In genomic region chr11:1473011-1473628, GRCh38 we compare ENCODE assay signal across 19 cellular contexts. TPM values are rescaled to one million over a fixed set of nuclear protein-coding genes. Genes with fewer than 3 reads are reported as not detected.
DNase-seq lines count a peak whose midpoint lies in the region; ATAC-seq and TF ChIP-seq lines count a peak whose summit lies in the region.
"Had no signal": no experiment of that assay in that cellular context is flagged by ENCODE, and none has a peak within 500 bp of the region (broad histone marks: within the 10 kb centered on the region; RNA-seq: fewer than 3 reads in every experiment).

No MANE protein-coding gene starts in this region.

- no peaks in the 10 kb centered on the region for H3K9me3 Mint-ChIP-seq in activated CD8-positive, alpha-beta memory T cell treated with anti-CD3 and anti-CD28 coated beads, Interleukin-2, amount 10 ng/mL, durations not matched to agents 7 days and 5 days (ENCODE audit: low read depth)

- ATAC-seq in Right ventricle myocardium superior (ENCODE audit: poor library complexity): no peak
- no peak for ATAC-seq in left ventricle myocardium superior
- no peak for ATAC-seq in aorta (ENCODE audit: low FRiP score)
- ATAC-seq in activated CD8-positive, alpha-beta memory T cell treated with anti-CD3 and anti-CD28 coated beads, Interleukin-2, amount 10 ng/mL, durations not matched to agents 7 days and 5 days: no peak

- H3K36me3 ChIP-seq in right atrium auricular region (peaks cover 82% of the 10 kb centered on the region), osteoblast (ENCODE audit: insufficient read depth, low read length) (peaks cover 18% of the 10 kb centered on the region), aorta (ENCODE audit: control insufficient read depth in 1 of 2, insufficient read depth in 2 of 2, low read length in 1 of 2) (peaks cover 6 to 13% of the 10 kb centered on the region in 2 donors)

- H3K4me2 ChIP-seq in osteoblast (ENCODE audit: insufficient read depth, low read length): no peak overlapping the region

- H4K20me1 ChIP-seq in osteoblast (ENCODE audit: insufficient read depth, low read length): peaks cover 7% of the 10 kb centered on the region

- H3K27me3 ChIP-seq in right atrium auricular region (no peaks in the 10 kb centered on the region), osteoblast (ENCODE audit: insufficient read depth, low read length) (no peaks in the 10 kb centered on the region), aorta (ENCODE audit: control insufficient read depth in 1 of 2, insufficient read depth in 2 of 2, low read length in 1 of 2) (no peaks in the 10 kb centered on the region)
- H3K27me3 ChIP-seq: Peyer's patch had no signal

- H3K36me3 Mint-ChIP-seq in activated CD8-positive, alpha-beta memory T cell treated with anti-CD3 and anti-CD28 coated beads, Interleukin-2, amount 10 ng/mL, durations not matched to agents 7 days and 5 days: no peaks in the 10 kb centered on the region

- no peak for TF ChIP-seq CTCF in right atrium auricular region (IDR thresholded peaks at IDR 0.05)
- no peak for TF ChIP-seq CTCF in osteoblast (IDR thresholded peaks at IDR 0.05; ENCODE audit: extremely low read depth, low read depth, low read length)

- no peaks in the 10 kb centered on the region for H3K27me3 Mint-ChIP-seq in activated CD8-positive, alpha-beta memory T cell treated with anti-CD3 and anti-CD28 coated beads, Interleukin-2, amount 10 ng/mL, durations not matched to agents 7 days and 5 days

- H3K4me3 ChIP-seq in right atrium auricular region (no peak overlapping the region), osteoblast (ENCODE audit: insufficient read depth, low read length) (no peak overlapping the region), aorta (ENCODE audit: low read length in 2 of 2) (no peak overlapping the region)
- H3K4me3 ChIP-seq: Peyer's patch had no signal

- 85 to 91% methylated on average over 12 of the region's 12 CpGs for WGBS in aorta, 2 donors

- no peak overlapping the region for H3K27ac ChIP-seq in right atrium auricular region
- H3K27ac ChIP-seq in osteoblast (ENCODE audit: low read depth, low read length): no peak overlapping the region
- H3K27ac ChIP-seq in aorta (ENCODE audit: low read depth in 1 of 2, low read length in 2 of 2): no peak overlapping the region
- H3K27ac ChIP-seq: Peyer's patch had no signal

- intact Hi-C loops in Right ventricle myocardium superior (cut with DNase I): no loop called here
- intact Hi-C loops in left ventricle myocardium superior (cut with micrococcal nuclease): no loop called here
- intact Hi-C loops in aorta (cut with DNase I): no loop called here

- H3K4me1 ChIP-seq in right atrium auricular region: peaks cover 0 to 6% of the 10 kb centered on the region in 2 donors
- no peaks in the 10 kb centered on the region for H3K4me1 ChIP-seq in osteoblast (ENCODE audit: insufficient read depth, low read length)
- no peaks in the 10 kb centered on the region for H3K4me1 ChIP-seq in aorta (ENCODE audit: control insufficient read depth in 1 of 2, insufficient read depth in 2 of 2, low read length in 2 of 2)
- H3K4me1 ChIP-seq: Peyer's patch had no signal

- no peak overlapping the region for H2AFZ ChIP-seq in osteoblast (ENCODE audit: low read length)

- CTCF ChIA-PET in activated CD8-positive, alpha-beta memory T cell treated with anti-CD3 and anti-CD28 coated beads, Interleukin-2, amount 10 ng/mL, durations not matched to agents 7 days and 5 days (lab: Charles Lee): no interaction called here

- H3K9me3 ChIP-seq in right atrium auricular region: no peaks in the 10 kb centered on the region
- H3K9me3 ChIP-seq in osteoblast (ENCODE audit: low read depth, low read length): no peaks in the 10 kb centered on the region
- no peaks in the 10 kb centered on the region for H3K9me3 ChIP-seq in aorta (ENCODE audit: control insufficient read depth, low read length)
- H3K9me3 ChIP-seq: Peyer's patch had no signal

- no peaks in the 10 kb centered on the region for H3K4me1 Mint-ChIP-seq in activated CD8-positive, alpha-beta memory T cell treated with anti-CD3 and anti-CD28 coated beads, Interleukin-2, amount 10 ng/mL, durations not matched to agents 7 days and 5 days

- H3K4me3 Mint-ChIP-seq in activated CD8-positive, alpha-beta memory T cell treated with anti-CD3 and anti-CD28 coated beads, Interleukin-2, amount 10 ng/mL, durations not matched to agents 7 days and 5 days: no peak overlapping the region

- DNase-seq in Right ventricle myocardium superior (peak; percentile 15), right atrium auricular region (ENCODE audit: low spot score) (no peak), left ventricle myocardium superior (peak; percentile 13), osteoblast (ENCODE audit: insufficient read length, low spot score, missing footprints) (peak; percentile 82), aorta (peak; percentile 16 to 52), NCI-H69 (lab: John Stamatoyannopoulos, UW) (no peak)
- DNase-seq in stimulated activated CD4-positive, alpha-beta T cell treated with anti-CD3 and anti-CD28 coated beads, Interleukin-4, amount 100 ng/mL, for 24 hours: no peak
- no peak for DNase-seq in activated CD8-positive, alpha-beta memory T cell treated with anti-CD3 and anti-CD28 coated beads, Interleukin-2, amount 10 ng/mL, durations not matched to agents 7 days and 5 days
- DNase-seq: DMS53, GDM1, Karpas-422, MV-4-11, NCI-H1694, NCI-H2081, NCI-H2171, NCI-H345, NCI-H524, NCI-H82 had no signal

- H3K27ac Mint-ChIP-seq in activated CD8-positive, alpha-beta memory T cell treated with anti-CD3 and anti-CD28 coated beads, Interleukin-2, amount 10 ng/mL, durations not matched to agents 7 days and 5 days: no peak overlapping the region

- no peaks in the 10 kb centered on the region for H3K79me2 ChIP-seq in osteoblast (ENCODE audit: insufficient read depth, low read length)

RNA-seq across cellular contexts. Expression of gene MOB2, which starts 13.5 kb away (rescaled TPM):
- total RNA-seq in Right ventricle myocardium superior (46.1 TPM), right atrium auricular region (10 to 100 TPM; 22.0 to 27.9 TPM), left ventricle myocardium superior (52.8 TPM), osteoblast (28.2 and 29.8 TPM in 2 replicates), aorta (10 to 100 TPM; 51.3 to 65.8 TPM)
- 100 to 1,000 TPM in 1 of 2 donors, 10 to 100 TPM in 1; 32.4 to 104 TPM for polyA plus RNA-seq in aorta
- 10 to 100 TPM; 34.1 to 34.7 TPM for total RNA-seq in activated CD8-positive, alpha-beta memory T cell treated with anti-CD3 and anti-CD28 coated beads, Interleukin-2, amount 10 ng/mL, durations not matched to agents 7 days and 5 days

Comparison
In these comparisons a context has a peak if more than half of its experiments do, and no peak if none do; other contexts are left out.
1. DNase-seq: peak in Right ventricle myocardium superior (single experiment), left ventricle myocardium superior (single experiment), osteoblast (single experiment) and aorta (2 of 2); none in right atrium auricular region (single experiment), stimulated activated CD4-positive, alpha-beta T cell treated with anti-CD3 and anti-CD28 coated beads, Interleukin-4, amount 100 ng/mL, for 24 hours (single experiment), NCI-H69 (single experiment) and activated CD8-positive, alpha-beta memory T cell treated with anti-CD3 and anti-CD28 coated beads, Interleukin-2, amount 10 ng/mL, durations not matched to agents 7 days and 5 days (single experiment).